Comparison of ENCODE assay signal across 18 cellular contexts in the genomic region with DNA sequence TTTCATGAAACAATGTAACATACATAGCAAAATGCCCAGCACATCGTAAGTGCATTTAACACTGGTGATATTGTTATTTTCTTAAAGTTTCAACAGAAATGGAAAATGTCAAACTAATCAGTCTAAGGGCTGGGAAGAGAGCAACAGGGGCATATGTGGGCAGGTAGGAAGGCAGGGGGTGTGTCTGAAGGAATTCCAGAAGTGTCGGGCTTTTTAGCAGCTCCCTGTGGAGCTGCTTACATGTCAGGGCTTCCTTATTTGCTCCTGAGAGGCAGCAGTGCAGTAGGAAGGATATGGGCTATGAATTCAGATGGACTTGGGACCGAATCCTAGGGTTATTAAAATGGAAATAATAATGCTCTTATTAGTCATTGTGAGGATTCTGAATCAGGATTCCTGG.
DNase-seq lines count a peak whose midpoint lies in the region; ATAC-seq, FAIRE-seq and TF ChIP-seq lines count a peak whose summit lies in the region.
"Had no signal": no experiment of that assay in that cellular context is flagged by ENCODE, and none has a peak within 500 bp of the region (broad histone marks: within the 10 kb centered on the region; RNA-seq: fewer than 3 reads in every experiment).

No MANE protein-coding gene starts in this region.

- H4K5ac ChIP-seq in H1 (ENCODE audit: insufficient read length, low read depth, low read length), result no peak overlapping the region

- no peak overlapping the region for H3K4ac ChIP-seq in H1 (replicated peaks; ENCODE audit: insufficient read length, low read depth, low read length)

- no peak for TF ChIP-seq RAD21 in H1 (IDR thresholded peaks at IDR 0.05 in 1 of 2, conservative IDR thresholded peaks at IDR 0.05 in 1 of 2; ENCODE audit: low read depth in 2 of 2, low read length in 2 of 2)

- 57% methylated on average over 3 of the region's 3 CpGs; no CpG with 5 or more reads in 1 of the 2 experiments for WGBS in H1 (ENCODE audit: extremely low coverage in 1 of 2, insufficient coverage in 1 of 2, insufficient read length in 1 of 2, insufficient replicate concordance in 2 of 2, low coverage in 1 of 2, low lambda C conversion rate in 2 of 2, missing lambda C conversion rate in 1 of 2), 2 experiments

- no peak for TF ChIP-seq POLR2A in H1 (IDR thresholded peaks at IDR 0.05; ENCODE audit: control extremely low read depth in 1 of 2, low read depth in 2 of 2, low read length in 2 of 2)

- FAIRE-seq in H1 (lab: Jason Lieb, UNC), result peak; percentile 28
- FAIRE-seq: GM12891, GM18507 had no signal

- H3K4me1 ChIP-seq in H1 (replicated peaks in 1 of 4; ENCODE audit: control insufficient read depth in 3 of 4, insufficient read depth in 4 of 4, low read length in 3 of 4), result peaks cover 0 to 2% (median 0%) of the 10 kb centered on the region in 4 experiments; a peak in 3 of 7 replicates

- peak; percentile 85 for ATAC-seq in WTC11
- ATAC-seq in GM21717 (IDR thresholded peaks at IDR 0.05; ENCODE audit: unreplicated experiment), result no peak
- no peak for ATAC-seq in activated CD8-positive, alpha-beta memory T cell treated with anti-CD3 and anti-CD28 coated beads, Interleukin-2, amount 10 ng/mL, durations not matched to agents 7 days and 5 days
- ATAC-seq in HG02970 (IDR thresholded peaks at IDR 0.05; ENCODE audit: low FRiP score, unreplicated experiment), result no peak

- no peaks in the 10 kb centered on the region for H3K36me3 ChIP-seq in H1 (ENCODE audit: control insufficient read depth in 2 of 4, insufficient read depth in 4 of 4, low read length in 3 of 4)
- H3K36me3 ChIP-seq: HAP-1 had no signal

- H2AK5ac ChIP-seq in H1 (ENCODE audit: low read depth, low read length), result no peak overlapping the region

- CTCF ChIA-PET in WTC11 (lab: Charles Lee) (no interaction called here), H1 (lab: Charles Lee; ENCODE audit: partially characterized antibody) (interaction anchor here (0.6 to 1.7 kb wide), 3 partner anchors 22 to 1942 kb away, joined by 3 to 5 read pairs (median 4); no protein-coding TSS in a partner anchor)
- CTCF ChIA-PET in activated CD8-positive, alpha-beta memory T cell treated with anti-CD3 and anti-CD28 coated beads, Interleukin-2, amount 10 ng/mL, durations not matched to agents 7 days and 5 days (lab: Charles Lee), result no interaction called here

- no peak overlapping the region for H3K27ac ChIP-seq in H1 (ENCODE audit: low read depth, low read length)

- H3K4me3 Mint-ChIP-seq in WTC11, result no peak overlapping the region
- no peak overlapping the region for H3K4me3 Mint-ChIP-seq in activated CD8-positive, alpha-beta memory T cell treated with anti-CD3 and anti-CD28 coated beads, Interleukin-2, amount 10 ng/mL, durations not matched to agents 7 days and 5 days
- H3K4me3 Mint-ChIP-seq: CD4-positive, alpha-beta memory T cell; HFFc6 had no signal

- H2BK5ac ChIP-seq in H1 (ENCODE audit: low read depth, low read length), result no peak overlapping the region

- H3K27me3 ChIP-seq in H1 (replicated peaks in 1 of 4; ENCODE audit: control insufficient read depth in 3 of 4, extremely low read depth in 1 of 4, insufficient read depth in 3 of 4, low read length in 3 of 4), result no peaks in the 10 kb centered on the region

- H3K36me3 Mint-ChIP-seq in WTC11, result no peaks in the 10 kb centered on the region
- H3K36me3 Mint-ChIP-seq in activated CD8-positive, alpha-beta memory T cell treated with anti-CD3 and anti-CD28 coated beads, Interleukin-2, amount 10 ng/mL, durations not matched to agents 7 days and 5 days, result no peaks in the 10 kb centered on the region
- H3K36me3 Mint-ChIP-seq: CD4-positive, alpha-beta memory T cell had no signal

- H3K79me2 ChIP-seq in H1 (ENCODE audit: control insufficient read depth in 1 of 2, insufficient read depth in 2 of 2, low read length in 2 of 2), result no peaks in the 10 kb centered on the region

- H3K9me3 Mint-ChIP-seq in WTC11, result no peaks in the 10 kb centered on the region
- no peaks in the 10 kb centered on the region for H3K9me3 Mint-ChIP-seq in activated CD8-positive, alpha-beta memory T cell treated with anti-CD3 and anti-CD28 coated beads, Interleukin-2, amount 10 ng/mL, durations not matched to agents 7 days and 5 days (ENCODE audit: low read depth)

- H4K8ac ChIP-seq in H1 (ENCODE audit: extremely low read depth, insufficient read depth, low read length), result no peak overlapping the region

- H3K14ac ChIP-seq in H1 (ENCODE audit: insufficient read length), result no peak overlapping the region

- DNase-seq in WTC11 (ENCODE audit: low spot score), result no peak
- DNase-seq in H1 (ENCODE audit: low read depth in 1 of 2, low spot score in 2 of 2), result no peak
- peak; percentile 40 for DNase-seq in iPS-NIHi7 (ENCODE audit: extremely low spot score)
- DNase-seq in SW 1271 (lab: John Stamatoyannopoulos, UW), result no peak
- no peak for DNase-seq in activated CD8-positive, alpha-beta memory T cell treated with anti-CD3 and anti-CD28 coated beads, Interleukin-2, amount 10 ng/mL, durations not matched to agents 7 days and 5 days
- DNase-seq: C1 segment of cervical spinal cord; Calu3; CD4-positive, alpha-beta memory T cell; COR-L47; DMS53; DMS79 treated with DMSO at 0.1 percent for 48 hours; GF-D8; HFFc6 had no signal

- H4K20me1 ChIP-seq in H1 (replicated peaks in 1 of 2; ENCODE audit: control insufficient read depth in 1 of 2, insufficient read depth in 2 of 2, low read length in 2 of 2), result no peaks in the 10 kb centered on the region

- TF ChIP-seq CTCF in WTC11 (IDR thresholded peaks at IDR 0.05) (no peak), H1 (IDR thresholded peaks at IDR 0.05; ENCODE audit: control extremely low read depth in 1 of 3, insufficient read depth in 1 of 3, low read depth in 1 of 3, low read length in 3 of 3) (no peak)

- no peaks in the 10 kb centered on the region; the same call in 1 of the 2 replicates for H3K79me1 ChIP-seq in H1 (ENCODE audit: low read depth, low read length)

- H3K56ac ChIP-seq in H1 (replicated peaks; ENCODE audit: insufficient read length, low read depth, low read length), result no peak overlapping the region

- H2BK120ac ChIP-seq in H1 (replicated peaks; ENCODE audit: low read depth, low read length), result no peak overlapping the region

- no peaks in the 10 kb centered on the region for H3K27me3 Mint-ChIP-seq in WTC11 (ENCODE audit: low read depth)
- no peaks in the 10 kb centered on the region for H3K27me3 Mint-ChIP-seq in activated CD8-positive, alpha-beta memory T cell treated with anti-CD3 and anti-CD28 coated beads, Interleukin-2, amount 10 ng/mL, durations not matched to agents 7 days and 5 days

- no peaks in the 10 kb centered on the region for H3K9me3 ChIP-seq in H1 (ENCODE audit: insufficient read depth in 2 of 2, low read depth in 1 of 2, low read length in 1 of 2)
- H3K9me3 ChIP-seq: HAP-1 had no signal

- H3K4me2 ChIP-seq in H1 (ENCODE audit: insufficient read depth in 1 of 2, low read depth in 2 of 2, low read length in 2 of 2), result no peak overlapping the region

- POLR2A ChIA-PET in WTC11 (lab: Charles Lee) (no interaction called here), H1 (lab: Charles Lee; ENCODE audit: partially characterized antibody) (no interaction called here)

- no peak overlapping the region for H3K18ac ChIP-seq in H1 (ENCODE audit: extremely low read depth, low read length)

- no peak overlapping the region for H3K23ac ChIP-seq in H1 (ENCODE audit: insufficient read length)

- H3K23me2 ChIP-seq in H1 (ENCODE audit: low read depth, low read length), result no peaks in the 10 kb centered on the region

- no peak overlapping the region for H2BK20ac ChIP-seq in H1 (ENCODE audit: low read length)

- H3K27ac Mint-ChIP-seq in WTC11, result no peak overlapping the region
- H3K27ac Mint-ChIP-seq in activated CD8-positive, alpha-beta memory T cell treated with anti-CD3 and anti-CD28 coated beads, Interleukin-2, amount 10 ng/mL, durations not matched to agents 7 days and 5 days, result no peak overlapping the region
- H3K27ac Mint-ChIP-seq: CD4-positive, alpha-beta memory T cell; HFFc6 had no signal

- H2BK12ac ChIP-seq in H1 (ENCODE audit: low read depth, low read length), result no peak overlapping the region

- H2BK15ac ChIP-seq in H1 (ENCODE audit: low read length), result no peak overlapping the region

- no peak for TF ChIP-seq EP300 in H1 (IDR thresholded peaks at IDR 0.05; ENCODE audit: borderline replicate concordance in 1 of 2, low read depth in 2 of 2, low read length in 2 of 2)

- H2AFZ ChIP-seq in H1 (ENCODE audit: low read length), result no peak overlapping the region

- H4K91ac ChIP-seq in H1 (replicated peaks; ENCODE audit: insufficient read length, low read length), result no peak overlapping the region

- H3K4me3 ChIP-seq in H1 (ENCODE audit: extremely low read depth in 1 of 4, insufficient read depth in 2 of 4, low read depth in 3 of 4, low read length in 4 of 4), result no peak overlapping the region
- H3K4me3 ChIP-seq: HAP-1 had no signal

- H3K4me1 Mint-ChIP-seq in WTC11, result peaks cover 32% of the 10 kb centered on the region
- H3K4me1 Mint-ChIP-seq in activated CD8-positive, alpha-beta memory T cell treated with anti-CD3 and anti-CD28 coated beads, Interleukin-2, amount 10 ng/mL, durations not matched to agents 7 days and 5 days, result no peaks in the 10 kb centered on the region
- H3K4me1 Mint-ChIP-seq: CD4-positive, alpha-beta memory T cell had no signal

- no peak overlapping the region for H3K9ac ChIP-seq in H1 (replicated peaks in 1 of 4; ENCODE audit: extremely low read depth in 1 of 4, low read depth in 3 of 4, low read length in 3 of 4)

TF ChIP-seq in WTC11, 78 proteins besides CTCF, POLR2A, EP300 and RAD21 (continues in another document):
- TF ChIP-seq ZNF396 (CRISPR knock-in tag; IDR thresholded peaks at IDR 0.05; ENCODE audit: borderline replicate concordance) (no peak), FOXK1 (CRISPR knock-in tag; IDR thresholded peaks at IDR 0.05) (no peak)

TF ChIP-seq in H1, 55 proteins besides CTCF, POLR2A, EP300 and RAD21:
- TF ChIP-seq SIRT6 (IDR thresholded peaks at IDR 0.05; ENCODE audit: low read length) (no peak), POU5F1 (IDR thresholded peaks at IDR 0.05; ENCODE audit: low read depth, low read length) (no peak), CHD1 (IDR thresholded peaks at IDR 0.05; ENCODE audit: low read depth, low read length) (no peak), EGR1 (IDR thresholded peaks at IDR 0.05; ENCODE audit: borderline replicate concordance, low read depth, low read length) (no peak), CBX8 (IDR thresholded peaks at IDR 0.05; ENCODE audit: borderline replicate concordance, low read depth, low read length) (no peak), BRCA1 (IDR thresholded peaks at IDR 0.05; ENCODE audit: low read depth, low read length) (no peak), CHD2 (IDR thresholded peaks at IDR 0.05; ENCODE audit: low read length) (no peak)
